Comparison of ENCODE assay signal across 19 cellular contexts in genomic region chr7:45593877-45594276, GRCh38. TPM values are rescaled to one million over a fixed set of nuclear protein-coding genes. Genes with fewer than 3 reads are reported as not detected.
A peak's percentile ranks its signal among the peaks of the same experiment; 100 is the strongest.
DNase-seq lines count a peak whose midpoint lies in the region; ATAC-seq, FAIRE-seq and TF ChIP-seq lines count a peak whose summit lies in the region.
"Had no signal": no experiment of that assay in that cellular context is flagged by ENCODE, and none has a peak within 500 bp of the region (broad histone marks: within the 10 kb centered on the region; RNA-seq: fewer than 3 reads in every experiment).

No MANE protein-coding gene starts in this region.

- no peak overlapping the region for H4K91ac ChIP-seq in H9 (ENCODE audit: insufficient read length, low read depth, low read length)
- no peak overlapping the region for H4K91ac ChIP-seq in H1 (replicated peaks; ENCODE audit: insufficient read length, low read length)

- no peak overlapping the region for H4K8ac ChIP-seq in H9 (replicated peaks; ENCODE audit: insufficient read length, low read depth, low read length)
- no peak overlapping the region for H4K8ac ChIP-seq in H1 (ENCODE audit: extremely low read depth, insufficient read depth, low read length)

- H2BK20ac ChIP-seq in H9 (ENCODE audit: low read depth, low read length, poor library complexity, severe bottlenecking) = no peak overlapping the region
- H2BK20ac ChIP-seq in H1 (ENCODE audit: low read length) = no peak overlapping the region

- no peak overlapping the region for H3K4ac ChIP-seq in H9 (ENCODE audit: low read depth, low read length)
- no peak overlapping the region for H3K4ac ChIP-seq in H1 (replicated peaks; ENCODE audit: insufficient read length, low read depth, low read length)

- no peak overlapping the region for H3K4me3 Mint-ChIP-seq in H9
- H3K4me3 Mint-ChIP-seq: B cell had no signal

- H3K23ac ChIP-seq in H9 (ENCODE audit: insufficient read length, low read depth, low read length) (no peak overlapping the region), H1 (ENCODE audit: insufficient read length) (no peak overlapping the region)

- H3K27me3 ChIP-seq in H9 (ENCODE audit: insufficient read depth, low read length) (no peaks in the 10 kb centered on the region), H1 (replicated peaks in 1 of 4; ENCODE audit: control insufficient read depth in 3 of 4, extremely low read depth in 1 of 4, insufficient read depth in 3 of 4, low read length in 3 of 4) (no peaks in the 10 kb centered on the region), spleen (replicated peaks in 1 of 7) (peaks cover 0 to 5% (median 0%) of the 10 kb centered on the region in 7 donors)

- FAIRE-seq in H1 (lab: Jason Lieb, UNC) = no peak

- H3K27ac ChIP-seq in H9 (ENCODE audit: insufficient read length, low read depth, low read length) (no peak overlapping the region), H1 (ENCODE audit: low read depth, low read length) (no peak overlapping the region), spleen (no peak overlapping the region)
- H3K27ac ChIP-seq: 22Rv1 had no signal

- TF ChIP-seq RAD21 in H1 (IDR thresholded peaks at IDR 0.05 in 1 of 2, conservative IDR thresholded peaks at IDR 0.05 in 1 of 2; ENCODE audit: low read depth in 2 of 2, low read length in 2 of 2) = no peak

- intact Hi-C loops in spleen (cut with DNase I; ENCODE audit: low total_unique reads) = no loop called here

- ATAC-seq in esophagus mucosa = no peak

- H3K27ac Mint-ChIP-seq in H9 = no peak overlapping the region; a peak in 2 of 7 replicates
- H3K27ac Mint-ChIP-seq: B cell had no signal

- H3K79me2 ChIP-seq in H9 (ENCODE audit: insufficient read depth, low read length) = peaks cover under 1% of the 10 kb centered on the region; the same call in 1 of the 2 replicates
- peaks cover 0 to 13% of the 10 kb centered on the region in 2 experiments; a peak in 1 of 4 replicates for H3K79me2 ChIP-seq in H1 (ENCODE audit: control insufficient read depth in 1 of 2, insufficient read depth in 2 of 2, low read length in 2 of 2)

- CTCF ChIA-PET in H1 (lab: Charles Lee; ENCODE audit: partially characterized antibody) = interaction anchor here (1.2 to 1.3 kb wide), 2 partner anchors 14 to 185 kb away, joined by 3 read pairs; no protein-coding TSS in a partner anchor

- H3K36me3 ChIP-seq in H1 (ENCODE audit: control insufficient read depth in 2 of 4, insufficient read depth in 4 of 4, low read length in 3 of 4) (no peaks in the 10 kb centered on the region; a peak in 1 of 8 replicates), spleen (no peaks in the 10 kb centered on the region)

- H3K23me2 ChIP-seq in H9 (ENCODE audit: insufficient read length, low read depth, low read length, poor library complexity, severe bottlenecking) (no peaks in the 10 kb centered on the region), H1 (ENCODE audit: low read depth, low read length) (peaks cover 3% of the 10 kb centered on the region; the same call in 1 of the 2 replicates)

- no peaks in the 10 kb centered on the region for H3K9me3 Mint-ChIP-seq in H9

- H3K27me3 Mint-ChIP-seq in H9 (ENCODE audit: low read depth) = no peaks in the 10 kb centered on the region

- no peak overlapping the region for H2BK15ac ChIP-seq in H9 (ENCODE audit: low read depth, low read length)
- peak overlapping the region; percentile 20; the same call in 1 of the 2 replicates for H2BK15ac ChIP-seq in H1 (ENCODE audit: low read length)

- TF ChIP-seq EP300 in H1 (IDR thresholded peaks at IDR 0.05; ENCODE audit: borderline replicate concordance in 1 of 2, low read depth in 2 of 2, low read length in 2 of 2) = no peak

- no peak overlapping the region for H2BK12ac ChIP-seq in H9 (ENCODE audit: insufficient read length, low read depth, low read length)
- H2BK12ac ChIP-seq in H1 (ENCODE audit: low read depth, low read length) = no peak overlapping the region

- POLR2A ChIA-PET in H1 (lab: Charles Lee; ENCODE audit: partially characterized antibody) = interaction anchor here (1.1 kb wide), 1 partner anchor 11 kb away, joined by 5 read pairs; no protein-coding TSS in a partner anchor

- H2AK5ac ChIP-seq in H9 (ENCODE audit: insufficient read length, low read length) (no peak overlapping the region), H1 (ENCODE audit: low read depth, low read length) (peak overlapping the region; percentile 65; the same call in 1 of the 2 replicates)

- H3K9ac ChIP-seq in H9 (ENCODE audit: extremely low read depth, insufficient read length, low read length) = no peak overlapping the region
- H3K9ac ChIP-seq in H1 (replicated peaks in 1 of 4; ENCODE audit: extremely low read depth in 1 of 4, low read depth in 3 of 4, low read length in 3 of 4) = 0 out of 7 replicates have a peak overlapping the region, but pooled peaks of 1 of the 4 experiments have one; percentile 21

- H3K56ac ChIP-seq in H9 (ENCODE audit: insufficient read length, low read depth, low read length) = no peak overlapping the region
- H3K56ac ChIP-seq in H1 (replicated peaks; ENCODE audit: insufficient read length, low read depth, low read length) = no peak overlapping the region

- H2AFZ ChIP-seq in H9 (ENCODE audit: low read length) (no peak overlapping the region), H1 (ENCODE audit: low read length) (no peak overlapping the region)

- H4K5ac ChIP-seq in H9 (ENCODE audit: insufficient read length, low read depth, low read length) (no peak overlapping the region), H1 (ENCODE audit: insufficient read length, low read depth, low read length) (no peak overlapping the region)

- H3K14ac ChIP-seq in H9 (ENCODE audit: insufficient read depth, low read length) (no peak overlapping the region), H1 (ENCODE audit: insufficient read length) (no peak overlapping the region)

- H3K36me3 Mint-ChIP-seq in H9 (ENCODE audit: insufficient read depth in 1 of 3, low read depth in 3 of 3) = peaks cover 0 to 2% (median 0%) of the 10 kb centered on the region in 3 experiments; a peak in 1 of 7 replicates

- H3K4me1 ChIP-seq in H9 (ENCODE audit: insufficient read depth, low read length) (no peaks in the 10 kb centered on the region), H1 (replicated peaks in 1 of 4; ENCODE audit: control insufficient read depth in 3 of 4, insufficient read depth in 4 of 4, low read length in 3 of 4) (peaks cover 0 to 9% (median 3%) of the 10 kb centered on the region in 4 experiments; a peak in 3 of 7 replicates), spleen (no peaks in the 10 kb centered on the region)

- WGBS in H9 (ENCODE audit: extremely low coverage, insufficient read length, low lambda C conversion rate) = no CpG with 5 or more reads among the region's 8 CpGs
- 86% methylated on average over 8 of the region's 8 CpGs; no CpG with 5 or more reads in 1 of the 2 experiments for WGBS in H1 (ENCODE audit: extremely low coverage in 1 of 2, insufficient coverage in 1 of 2, insufficient read length in 1 of 2, insufficient replicate concordance in 2 of 2, low coverage in 1 of 2, low lambda C conversion rate in 2 of 2, missing lambda C conversion rate in 1 of 2), 2 experiments
- 91 to 95% (median 94%) methylated on average over 8 of the region's 8 CpGs for WGBS in spleen, 5 donors

- H4K20me1 ChIP-seq in H9 (ENCODE audit: control insufficient read depth, insufficient read depth, insufficient read length) (no peaks in the 10 kb centered on the region), H1 (replicated peaks in 1 of 2; ENCODE audit: control insufficient read depth in 1 of 2, insufficient read depth in 2 of 2, low read length in 2 of 2) (peaks cover 0 to 11% of the 10 kb centered on the region in 2 experiments)

- H3K4me1 Mint-ChIP-seq in H9 = peaks cover 33% of the 10 kb centered on the region in 2 experiments
- H3K4me1 Mint-ChIP-seq: B cell had no signal

- no peak for TF ChIP-seq CTCF in H9 (conservative IDR thresholded peaks at IDR 0.05)
- no peak for TF ChIP-seq CTCF in H1 (IDR thresholded peaks at IDR 0.05; ENCODE audit: control extremely low read depth in 1 of 3, insufficient read depth in 1 of 3, low read depth in 1 of 3, low read length in 3 of 3)
- no peak for TF ChIP-seq CTCF in spleen (IDR thresholded peaks at IDR 0.05 in 8 of 11, conservative IDR thresholded peaks at IDR 0.05 in 3 of 11)

- no peak for TF ChIP-seq POLR2A in H1 (IDR thresholded peaks at IDR 0.05; ENCODE audit: control extremely low read depth in 1 of 2, low read depth in 2 of 2, low read length in 2 of 2)
- TF ChIP-seq POLR2A in spleen (IDR thresholded peaks at IDR 0.05) = no peak

- H3K18ac ChIP-seq in H9 (ENCODE audit: insufficient read length, low read depth, low read length) = no peak overlapping the region
- H3K18ac ChIP-seq in H1 (ENCODE audit: extremely low read depth, low read length) = no peak overlapping the region

- H3K79me1 ChIP-seq in H9 (ENCODE audit: insufficient read depth, low read depth, low read length, poor library complexity, severe bottlenecking) (no peaks in the 10 kb centered on the region), H1 (ENCODE audit: low read depth, low read length) (peaks cover 13% of the 10 kb centered on the region)

- H2BK120ac ChIP-seq in H9 (ENCODE audit: low read depth, low read length, poor library complexity, severe bottlenecking) = no peak overlapping the region
- no peak overlapping the region for H2BK120ac ChIP-seq in H1 (replicated peaks; ENCODE audit: low read depth, low read length)

- no peak overlapping the region for H3T11ph ChIP-seq in H9 (ENCODE audit: low read length)

- H2BK5ac ChIP-seq in H9 (ENCODE audit: insufficient read length, low read length) (no peak overlapping the region), H1 (ENCODE audit: low read depth, low read length) (no peak overlapping the region; the same call in 1 of the 2 replicates)

- peak; percentile 49 for DNase-seq in activated CD8-positive, alpha-beta memory T cell treated with anti-CD3 and anti-CD28 coated beads for 24 hours
- no peak for DNase-seq in activated CD8-positive, alpha-beta memory T cell treated with anti-CD3 and anti-CD28 coated beads, Interleukin-2, amount 50 U/mL, for 48 hours
- DNase-seq in H9 (peak; percentile 11), H1 (ENCODE audit: low read depth in 1 of 2, low spot score in 2 of 2) (peak in 1 of 2 experiments; percentile 13), spleen (peak; percentile 45), Kasumi-1 (lab: John Stamatoyannopoulos, UW) (no peak)
- no peak for DNase-seq in stimulated activated CD4-positive, alpha-beta T cell treated with anti-CD3 and anti-CD28 coated beads, Interleukin-15, amount 100 ng/mL, for 24 hours
- DNase-seq: DMS 273 treated with DMSO at 0.1 percent for 48 hours, GDM1, NCI-H1417 treated with DMSO at 0.1 percent for 48 hours, NCI-H187 treated with DMSO at 0.1 percent for 48 hours, NCI-H2227 treated with DMSO at 0.1 percent for 48 hours, NCI-H510A treated with DMSO at 0.1 percent for 48 hours, NCI-H774, OCI-M1, SHP77 had no signal

- H3K4me3 ChIP-seq in H1 (ENCODE audit: extremely low read depth in 1 of 4, insufficient read depth in 2 of 4, low read depth in 3 of 4, low read length in 4 of 4) = no peak overlapping the region
- no peak overlapping the region for H3K4me3 ChIP-seq in spleen

- H3K4me2 ChIP-seq in H9 (ENCODE audit: insufficient read depth, insufficient read length, low read length) (no peak overlapping the region), H1 (ENCODE audit: insufficient read depth in 1 of 2, low read depth in 2 of 2, low read length in 2 of 2) (no peak overlapping the region)

- H3K9me3 ChIP-seq in H9 (ENCODE audit: control insufficient read depth, low read depth, low read length) = no peaks in the 10 kb centered on the region
- H3K9me3 ChIP-seq in H1 (ENCODE audit: insufficient read depth in 2 of 2, low read depth in 1 of 2, low read length in 1 of 2) = no peaks in the 10 kb centered on the region
- H3K9me3 ChIP-seq in spleen = no peaks in the 10 kb centered on the region

RNA-seq across cellular contexts. Expression of gene ADCY1, which starts 19.7 kb away (rescaled TPM):
- total RNA-seq in H9 (2021) (18.7 and 21.6 TPM in 2 replicates), spleen (1 to 10 TPM in 5 of 7 donors, under 1 TPM in 2; 0.72 to 6.6 (median 3.1) TPM), esophagus mucosa (0.40 TPM)
- 25.9 and 26.9 TPM in 2 replicates for total RNA-seq in H1 (2021; fragmentation: NEBNext Ultra II Directional; extraction: Animal tissue kit (Norgen Biotek cat#: 25700))
- polyA plus RNA-seq in H1 (2011; rRNA removed) (7.9 and 11.8 TPM in 2 replicates), spleen (under 1 TPM; 0.05 to 0.38 (median 0.17) TPM)
- polyA plus RNA-seq in H1 (2011; cell fraction: cytosol; rRNA removed) = 10.0 TPM
- 19.8 TPM for polyA plus RNA-seq in H1 (2011; cell fraction: nucleus; rRNA removed)
- 10.6 to 12.4 TPM (median 11.8 TPM) in 4 replicates for polyA plus RNA-seq in H1 (2012, experiment 1 of 2)
- 5.5 TPM for polyA plus RNA-seq in H1 (2012, experiment 2 of 2)
- polyA plus RNA-seq in H1 (2013, experiment 1 of 2) = 13.8 TPM
- polyA plus RNA-seq in H1 (2013, experiment 2 of 2) = 13.3 TPM
- 40.6 and 43.2 TPM in 2 replicates for polyA minus RNA-seq in H1 (2011; rRNA and poly(A)+ RNA removed)
- 14.8 TPM for polyA minus RNA-seq in H1 (2011; cell fraction: cytosol; rRNA and poly(A)+ RNA removed)
- polyA minus RNA-seq in H1 (2011; cell fraction: nucleus; rRNA and poly(A)+ RNA removed) = 21.8 TPM

Comparison
In these comparisons a context has a peak if more than half of its experiments do, and no peak if none do; other contexts are left out.
1. DNase-seq: peak in activated CD8-positive, alpha-beta memory T cell treated with anti-CD3 and anti-CD28 coated beads for 24 hours (single experiment), H9 (single experiment) and spleen (single experiment); none in activated CD8-positive, alpha-beta memory T cell treated with anti-CD3 and anti-CD28 coated beads, Interleukin-2, amount 50 U/mL, for 48 hours (single experiment), Kasumi-1 (0 of 2) and stimulated activated CD4-positive, alpha-beta T cell treated with anti-CD3 and anti-CD28 coated beads, Interleukin-15, amount 100 ng/mL, for 24 hours (single experiment).